In the genomic region with DNA sequence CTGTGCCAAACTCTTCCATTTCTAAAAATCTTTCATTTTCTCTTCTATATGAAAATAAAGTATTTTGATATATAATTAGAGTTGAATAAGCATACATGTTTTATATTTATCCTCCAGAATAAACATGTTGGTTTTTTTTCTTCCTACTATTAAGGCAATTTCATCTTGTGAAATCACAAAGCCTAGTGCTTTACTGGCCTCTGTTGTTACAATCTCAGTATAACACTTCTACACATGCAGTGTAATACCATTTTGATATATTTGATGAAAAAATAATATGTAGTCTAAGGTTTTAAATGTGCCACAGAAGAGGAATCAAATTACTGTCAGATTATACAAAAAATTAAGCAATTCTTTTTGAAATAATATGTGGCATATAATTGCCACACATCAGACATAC, we compare ENCODE assay signal across 15 cellular contexts.
DNase-seq lines count a peak whose midpoint lies in the region; TF ChIP-seq lines count a peak whose summit lies in the region.
"Had no signal": no experiment of that assay in that cellular context is flagged by ENCODE, and none has a peak within 500 bp of the region (broad histone marks: within the 10 kb centered on the region; RNA-seq: fewer than 3 reads in every experiment).

No MANE protein-coding gene starts in this region.

- H3K27me3 ChIP-seq in smooth muscle cell (ENCODE audit: low read depth) (no peaks in the 10 kb centered on the region), Caco-2 (replicated peaks; ENCODE audit: control insufficient read depth, insufficient read depth, low read length) (no peaks in the 10 kb centered on the region), prostate gland (replicated peaks; ENCODE audit: insufficient read depth) (no peaks in the 10 kb centered on the region)

- peak; percentile 26 for TF ChIP-seq CTCF in choroid plexus epithelial cell (conservative IDR thresholded peaks at IDR 0.05; ENCODE audit: low read depth, low read length)
- TF ChIP-seq CTCF in smooth muscle cell (IDR thresholded peaks at IDR 0.05; ENCODE audit: borderline replicate concordance, insufficient read depth, poor library complexity, severe bottlenecking): peak; percentile 28
- TF ChIP-seq CTCF in Caco-2 (IDR thresholded peaks at IDR 0.05; ENCODE audit: insufficient read depth in 1 of 2, low read depth in 1 of 2, low read length in 1 of 2, severe bottlenecking in 1 of 2, unreplicated experiment in 1 of 2): peak in 1 of 2 experiments; percentile 9
- TF ChIP-seq CTCF in prostate gland (IDR thresholded peaks at IDR 0.05): peak in 2 of 4 experiments; percentile 11 to 20

- CTCF ChIA-PET in Caco-2 (lab: Charles Lee): no interaction called here

- H3K4me2 ChIP-seq in smooth muscle cell: no peak overlapping the region

- no peaks in the 10 kb centered on the region for H3F3A ChIP-seq in smooth muscle cell (ENCODE audit: low read depth)

- H3K27me3 Mint-ChIP-seq in Caco-2 (ENCODE audit: insufficient read depth, unreplicated experiment): no peaks in the 10 kb centered on the region
- H3K27me3 Mint-ChIP-seq: stimulated activated naive CD8-positive, alpha-beta T cell treated with anti-CD3 and anti-CD28 coated beads, Interleukin-15, Interleukin-2, amounts not matched to agents 100 ng/mL and 50 ng/mL, for 24 hours had no signal

- DNase-seq in NCI-H82 (lab: John Stamatoyannopoulos, UW): peak; percentile 13
- DNase-seq in NCI-H82 treated with DMSO at 0.1 percent for 48 hours (lab: John Stamatoyannopoulos, UW; ENCODE audit: unreplicated experiment): no peak
- DNase-seq in NCI-H69 (lab: John Stamatoyannopoulos, UW): peak; percentile 51
- DNase-seq in choroid plexus epithelial cell (ENCODE audit: low read depth): peak; percentile 39
- no peak for DNase-seq in smooth muscle cell (lab: John Stamatoyannopoulos, UW; ENCODE audit: unreplicated experiment)
- no peak for DNase-seq in Caco-2
- no peak for DNase-seq in caudate nucleus (lab: John Stamatoyannopoulos, UW)
- DNase-seq in prostate gland (ENCODE audit: low spot score): no peak
- DNase-seq: cerebellar nuclear complex, foreskin melanocyte, left ventricle myocardium inferior had no signal

- H3K4me1 Mint-ChIP-seq in Caco-2 (ENCODE audit: low read depth, unreplicated experiment): no peaks in the 10 kb centered on the region

- no TSS peak for BruUV-seq in Caco-2 (replicated peaks; lab: Mats Ljungman, UMichigan)

- H3K27ac Mint-ChIP-seq in Caco-2 (ENCODE audit: unreplicated experiment): no peak overlapping the region
- H3K27ac Mint-ChIP-seq: activated naive CD4-positive, alpha-beta T cell treated with anti-CD3 and anti-CD28 coated beads, Interleukin-2, amount 50 U/mL, for 72 hours; stimulated activated naive CD8-positive, alpha-beta T cell treated with anti-CD3 and anti-CD28 coated beads, Interleukin-15, Interleukin-2, amounts not matched to agents 100 ng/mL and 50 ng/mL, for 24 hours had no signal

- POLR2A ChIA-PET in Caco-2 (lab: Charles Lee): no interaction called here

- H4K20me1 ChIP-seq in smooth muscle cell (ENCODE audit: low read depth): no peaks in the 10 kb centered on the region

- no peak overlapping the region for H3K9ac ChIP-seq in smooth muscle cell (ENCODE audit: low read depth)
- H3K9ac ChIP-seq: parathyroid adenoma had no signal

- no peak overlapping the region for H3K27ac ChIP-seq in smooth muscle cell (ENCODE audit: low read depth)
- H3K27ac ChIP-seq in caudate nucleus (ENCODE audit: low read depth, low read length): no peak overlapping the region
- H3K27ac ChIP-seq in prostate gland: no peak overlapping the region
- H3K27ac ChIP-seq: left ventricle myocardium inferior, parathyroid adenoma, RWPE1 had no signal

- no peaks in the 10 kb centered on the region for H3K36me3 ChIP-seq in smooth muscle cell (ENCODE audit: low read depth)
- no peaks in the 10 kb centered on the region for H3K36me3 ChIP-seq in Caco-2 (ENCODE audit: control insufficient read depth, insufficient read depth, low read length)
- no peaks in the 10 kb centered on the region for H3K36me3 ChIP-seq in prostate gland
- H3K36me3 ChIP-seq: left ventricle myocardium inferior had no signal

- TF ChIP-seq POLR2A in prostate gland (IDR thresholded peaks at IDR 0.05): no peak

- H3K4me3 ChIP-seq in choroid plexus epithelial cell (ENCODE audit: low read depth, low read length) (no peak overlapping the region), smooth muscle cell (no peak overlapping the region), Caco-2 (ENCODE audit: low read depth, low read length) (no peak overlapping the region), prostate gland (no peak overlapping the region)
- H3K4me3 ChIP-seq: left ventricle myocardium inferior had no signal

- H3K4me1 ChIP-seq in smooth muscle cell (ENCODE audit: low read depth) (no peaks in the 10 kb centered on the region), Caco-2 (no peaks in the 10 kb centered on the region), prostate gland (replicated peaks) (no peaks in the 10 kb centered on the region)
- H3K4me1 ChIP-seq: left ventricle myocardium inferior, parathyroid adenoma had no signal

- H3K36me3 Mint-ChIP-seq in Caco-2 (ENCODE audit: insufficient read depth, unreplicated experiment): no peaks in the 10 kb centered on the region
- H3K36me3 Mint-ChIP-seq: activated naive CD4-positive, alpha-beta T cell treated with anti-CD3 and anti-CD28 coated beads, Interleukin-2, amount 50 U/mL, for 72 hours had no signal

- H3K9me3 ChIP-seq in smooth muscle cell (replicated peaks; ENCODE audit: low read depth) (no peaks in the 10 kb centered on the region), Caco-2 (no peaks in the 10 kb centered on the region), prostate gland (no peaks in the 10 kb centered on the region)
- H3K9me3 ChIP-seq: left ventricle myocardium inferior had no signal

- intact Hi-C loops in Caco-2 (cut with micrococcal nuclease; ENCODE audit: unreplicated experiment): loop anchor here (1.0 to 5.0 kb wide), 2 partner anchors 149 to 165 kb away; no protein-coding TSS in a partner anchor
- intact Hi-C loops in prostate gland (cut with DNase I): no loop called here

- H3K79me2 ChIP-seq in smooth muscle cell (ENCODE audit: low read depth): no peaks in the 10 kb centered on the region
- H3K79me2 ChIP-seq: parathyroid adenoma had no signal

- no peaks in the 10 kb centered on the region for H3K9me3 Mint-ChIP-seq in Caco-2 (ENCODE audit: unreplicated experiment)
- H3K9me3 Mint-ChIP-seq: activated naive CD4-positive, alpha-beta T cell treated with anti-CD3 and anti-CD28 coated beads, Interleukin-2, amount 50 U/mL, for 72 hours; stimulated activated naive CD8-positive, alpha-beta T cell treated with anti-CD3 and anti-CD28 coated beads, Interleukin-15, Interleukin-2, amounts not matched to agents 100 ng/mL and 50 ng/mL, for 24 hours had no signal

- H3K4me3 Mint-ChIP-seq in Caco-2 (ENCODE audit: unreplicated experiment): no peak overlapping the region
- H3K4me3 Mint-ChIP-seq: stimulated activated naive CD8-positive, alpha-beta T cell treated with anti-CD3 and anti-CD28 coated beads, Interleukin-15, Interleukin-2, amounts not matched to agents 100 ng/mL and 50 ng/mL, for 24 hours had no signal

- H2AFZ ChIP-seq in smooth muscle cell (ENCODE audit: low read depth): no peak overlapping the region
- H2AFZ ChIP-seq: parathyroid adenoma had no signal

Comparison
In these comparisons a context has a peak if more than half of its experiments do, and no peak if none do; other contexts are left out.
1. DNase-seq: peak in NCI-H82 (single experiment), NCI-H69 (single experiment) and choroid plexus epithelial cell (single experiment); none in NCI-H82 treated with DMSO at 0.1 percent for 48 hours (single experiment), smooth muscle cell (single experiment), Caco-2 (0 of 2), caudate nucleus (0 of 61) and prostate gland (single experiment).